ENCODE assay signal across 8 cellular contexts in genomic region chrX:40171513-40172168, GRCh38.
DNase-seq lines count a peak whose midpoint lies in the region; ATAC-seq, FAIRE-seq and TF ChIP-seq lines count a peak whose summit lies in the region.

No MANE protein-coding gene starts in this region.

- intact Hi-C loops in Panc1 (cut with micrococcal nuclease; ENCODE audit: unreplicated experiment): loop anchor here (5.0 to 10.0 kb wide), 2 partner anchors 79 to 93 kb away; no protein-coding TSS in a partner anchor

- ATAC-seq in Panc1 (no peak), HG03045 (IDR thresholded peaks at IDR 0.05; ENCODE audit: unreplicated experiment) (no peak), HG03469 (IDR thresholded peaks at IDR 0.05; ENCODE audit: unreplicated experiment) (no peak)

- in situ Hi-C loops in Panc1 (cut with HindIII; ENCODE audit: low pct_unique_long_range_greater_than_20kb, low sequenced_read_pairs): no loop called here

- TF ChIP-seq CTCF in Panc1 (IDR thresholded peaks at IDR 0.05) (no peak), bronchial epithelial cell (IDR thresholded peaks at IDR 0.05; ENCODE audit: insufficient read depth, low read length, severe bottlenecking) (no peak)

- DNase-seq in Daoy (ENCODE audit: low read depth): peak; percentile 51
- DNase-seq in Panc1 (ENCODE audit: low read depth, low spot score): no peak
- DNase-seq in bronchial epithelial cell (ENCODE audit: low read depth): no peak
- DNase-seq in left kidney (ENCODE audit: low read depth, low spot score): peak; percentile 62
- no peak for DNase-seq in HPDE6-E6E7 (ENCODE audit: extremely low spot score)

- H3K4me3 ChIP-seq in Panc1 (ENCODE audit: low read depth in 2 of 2, low read length in 2 of 2): peak overlapping the region; percentile 23 to 41; a peak in 3 of 4 replicates
- H3K4me3 ChIP-seq in bronchial epithelial cell (ENCODE audit: low read depth, low read length): peak overlapping the region; percentile 37
- H3K4me3 ChIP-seq in stomach smooth muscle (ENCODE audit: low read length in 2 of 2): peak overlapping the region; percentile 57 to 71

- BruUV-seq in Panc1 (replicated peaks; lab: Mats Ljungman, UMichigan): no TSS peak

- H3K4me1 ChIP-seq in Panc1 (ENCODE audit: control insufficient read depth, insufficient read depth, low read length): peaks cover 21% of the 10 kb centered on the region
- H3K4me1 ChIP-seq in stomach smooth muscle (ENCODE audit: control insufficient read depth, insufficient read depth, low read length): peaks cover 70% of the 10 kb centered on the region

- H3K27ac ChIP-seq in Panc1 (ENCODE audit: low read length) (peak overlapping the region; percentile 89), stomach smooth muscle (ENCODE audit: low read length) (peak overlapping the region; percentile 90)

- H3K27me3 ChIP-seq in Panc1 (ENCODE audit: control insufficient read depth, insufficient read depth, low read length) (no peaks in the 10 kb centered on the region), bronchial epithelial cell (ENCODE audit: control insufficient read depth, insufficient read depth, low read length) (no peaks in the 10 kb centered on the region), stomach smooth muscle (ENCODE audit: control insufficient read depth in 1 of 2, insufficient read depth in 2 of 2, low read length in 2 of 2) (peaks cover 0 to 29% of the 10 kb centered on the region in 2 donors)

- H3K9me3 ChIP-seq in Panc1 (ENCODE audit: control insufficient read depth, insufficient read depth, low read depth, low read length) (no peaks in the 10 kb centered on the region), stomach smooth muscle (ENCODE audit: control insufficient read depth in 2 of 2, low read length in 2 of 2) (no peaks in the 10 kb centered on the region)

- peak overlapping the region; percentile 75 to 79 for H3K9ac ChIP-seq in stomach smooth muscle (ENCODE audit: low read length in 2 of 2)

- CTCF ChIA-PET in Panc1 (lab: Charles Lee): no interaction called here

- H3K36me3 ChIP-seq in Panc1 (ENCODE audit: control insufficient read depth, insufficient read depth, low read length) (no peaks in the 10 kb centered on the region), bronchial epithelial cell (ENCODE audit: control insufficient read depth, insufficient read depth, low read length) (no peaks in the 10 kb centered on the region), stomach smooth muscle (ENCODE audit: control insufficient read depth in 2 of 2, insufficient read depth in 2 of 2, low read length in 2 of 2) (no peaks in the 10 kb centered on the region)

- FAIRE-seq in bronchial epithelial cell (lab: Jason Lieb, UNC): no peak

- POLR2A ChIA-PET in Panc1 (lab: Charles Lee): interaction anchor here (0.7 kb wide), 1 partner anchor 78 kb away, joined by 3 read pairs; no protein-coding TSS in a partner anchor

Comparison
In these comparisons a context has a peak if more than half of its experiments do, and no peak if none do; other contexts are left out.
1. DNase-seq: peak in Daoy (single experiment) and left kidney (single experiment); none in Panc1 (single experiment), bronchial epithelial cell (single experiment) and HPDE6-E6E7 (single experiment).
2. Peak in every context shown above with its lines, with median percentiles within 50 percentile points of each other: H3K4me3 ChIP-seq.